ENCODE assay signal across 15 cellular contexts in genomic region chr17:80372456-80372855, GRCh38. TPM values are rescaled to one million over a fixed set of nuclear protein-coding genes. Genes with fewer than 3 reads are reported as not detected.
A peak's percentile ranks its signal among the peaks of the same experiment; 100 is the strongest.
DNase-seq lines count a peak whose midpoint lies in the region; TF ChIP-seq lines count a peak whose summit lies in the region.
"Had no signal": no experiment of that assay in that cellular context is flagged by ENCODE, and none has a peak within 500 bp of the region (broad histone marks: within the 10 kb centered on the region; RNA-seq: fewer than 3 reads in every experiment).

No MANE protein-coding gene starts in this region.

- POLR2A ChIA-PET in activated CD4-positive, alpha-beta memory T cell treated with anti-CD3 and anti-CD28 coated beads for 36 hours (lab: Charles Lee) = no interaction called here
- POLR2A ChIA-PET in activated CD4-positive, alpha-beta memory T cell treated with anti-CD3 and anti-CD28 coated beads, Interleukin-2, amount 10 ng/mL, durations not matched to agents 7 days and 5 days (lab: Charles Lee) = no interaction called here

- H3K36me3 ChIP-seq in spleen = peaks cover 19 to 100% (median 97%) of the 10 kb centered on the region in 6 donors

- intact Hi-C loops in activated CD4-positive, alpha-beta memory T cell treated with anti-CD3 and anti-CD28 coated beads for 36 hours (cut with micrococcal nuclease) = no loop called here
- intact Hi-C loops in spleen (cut with DNase I; ENCODE audit: low total_unique reads) = no loop called here

- no peaks in the 10 kb centered on the region for H3K9me3 Mint-ChIP-seq in activated CD4-positive, alpha-beta memory T cell treated with anti-CD3 and anti-CD28 coated beads for 36 hours
- H3K9me3 Mint-ChIP-seq in activated CD4-positive, alpha-beta memory T cell treated with anti-CD3 and anti-CD28 coated beads, Interleukin-2, amount 10 ng/mL, durations not matched to agents 7 days and 5 days = no peaks in the 10 kb centered on the region
- H3K9me3 Mint-ChIP-seq: CD4-positive, alpha-beta T cell; H9; IgD-negative memory B cell had no signal

- H3K27ac Mint-ChIP-seq in activated CD4-positive, alpha-beta memory T cell treated with anti-CD3 and anti-CD28 coated beads for 36 hours = peak overlapping the region; percentile 23
- H3K27ac Mint-ChIP-seq in activated CD4-positive, alpha-beta memory T cell treated with anti-CD3 and anti-CD28 coated beads, Interleukin-2, amount 10 ng/mL, durations not matched to agents 7 days and 5 days = no peak overlapping the region
- H3K27ac Mint-ChIP-seq: CD4-positive, alpha-beta T cell; H9 had no signal

- CTCF ChIA-PET in activated CD4-positive, alpha-beta memory T cell treated with anti-CD3 and anti-CD28 coated beads for 36 hours (lab: Charles Lee) = no interaction called here
- CTCF ChIA-PET in activated CD4-positive, alpha-beta memory T cell treated with anti-CD3 and anti-CD28 coated beads, Interleukin-2, amount 10 ng/mL, durations not matched to agents 7 days and 5 days (lab: Charles Lee) = no interaction called here

- H3K9me3 ChIP-seq in spleen = no peaks in the 10 kb centered on the region
- H3K9me3 ChIP-seq: A549, Caco-2 had no signal

- no peak overlapping the region for H3K27ac ChIP-seq in spleen
- H3K27ac ChIP-seq: 22Rv1, A549, C4-2B had no signal

- no peak for DNase-seq in activated CD4-positive, alpha-beta memory T cell treated with anti-CD3 and anti-CD28 coated beads for 36 hours
- DNase-seq in activated CD4-positive, alpha-beta memory T cell treated with anti-CD3 and anti-CD28 coated beads, Interleukin-2, amount 10 ng/mL, durations not matched to agents 7 days and 5 days = no peak
- DNase-seq in activated effector memory CD4-positive, alpha-beta T cell treated with anti-CD3 and anti-CD28 coated beads, Interleukin-2, amount 50 U/mL, for 16 hours = peak; percentile 60
- no peak for DNase-seq in activated effector memory CD4-positive, alpha-beta T cell treated with Interleukin-2 at 50 U/mL for 16 hours
- DNase-seq in spleen = peak; percentile 35
- no peak for DNase-seq in activated gamma-delta T cell (lab: John Stamatoyannopoulos, UW)
- DNase-seq in activated naive CD4-positive, alpha-beta T cell treated with Interleukin-2 at 50 U/mL for 16 hours = no peak
- DNase-seq: AML-193, Caco-2, H9 had no signal

- peaks cover 83% of the 10 kb centered on the region for H3K36me3 Mint-ChIP-seq in activated CD4-positive, alpha-beta memory T cell treated with anti-CD3 and anti-CD28 coated beads for 36 hours
- H3K36me3 Mint-ChIP-seq in activated CD4-positive, alpha-beta memory T cell treated with anti-CD3 and anti-CD28 coated beads, Interleukin-2, amount 10 ng/mL, durations not matched to agents 7 days and 5 days (ENCODE audit: low read depth) = peaks cover 93% of the 10 kb centered on the region

- H3K27me3 Mint-ChIP-seq in activated CD4-positive, alpha-beta memory T cell treated with anti-CD3 and anti-CD28 coated beads for 36 hours = no peaks in the 10 kb centered on the region
- H3K27me3 Mint-ChIP-seq in activated CD4-positive, alpha-beta memory T cell treated with anti-CD3 and anti-CD28 coated beads, Interleukin-2, amount 10 ng/mL, durations not matched to agents 7 days and 5 days = no peaks in the 10 kb centered on the region
- H3K27me3 Mint-ChIP-seq: CD4-positive, alpha-beta T cell; IgD-negative memory B cell had no signal

- no peak overlapping the region for H3K4me3 Mint-ChIP-seq in activated CD4-positive, alpha-beta memory T cell treated with anti-CD3 and anti-CD28 coated beads for 36 hours
- no peak overlapping the region for H3K4me3 Mint-ChIP-seq in activated CD4-positive, alpha-beta memory T cell treated with anti-CD3 and anti-CD28 coated beads, Interleukin-2, amount 10 ng/mL, durations not matched to agents 7 days and 5 days
- H3K4me3 Mint-ChIP-seq: CD4-positive, alpha-beta T cell; H9; IgD-negative memory B cell had no signal

- 90 to 94% (median 93%) methylated on average over 11 of the region's 11 CpGs for WGBS in spleen, 5 donors

- H3K4me1 ChIP-seq in spleen = peaks cover 0 to 10% (median 0%) of the 10 kb centered on the region in 6 donors
- H3K4me1 ChIP-seq: A549, Caco-2 had no signal

- no peaks in the 10 kb centered on the region for H3K27me3 ChIP-seq in spleen (replicated peaks in 1 of 7)

- H3K4me3 ChIP-seq in spleen = no peak overlapping the region
- H3K4me3 ChIP-seq: A549 had no signal

- no peak for TF ChIP-seq CTCF in spleen (IDR thresholded peaks at IDR 0.05 in 8 of 11, conservative IDR thresholded peaks at IDR 0.05 in 3 of 11)

- TF ChIP-seq POLR2A in spleen (IDR thresholded peaks at IDR 0.05) = no peak

- peaks cover 2% of the 10 kb centered on the region for H3K4me1 Mint-ChIP-seq in activated CD4-positive, alpha-beta memory T cell treated with anti-CD3 and anti-CD28 coated beads for 36 hours (ENCODE audit: low read depth)
- peaks cover 3% of the 10 kb centered on the region for H3K4me1 Mint-ChIP-seq in activated CD4-positive, alpha-beta memory T cell treated with anti-CD3 and anti-CD28 coated beads, Interleukin-2, amount 10 ng/mL, durations not matched to agents 7 days and 5 days
- H3K4me1 Mint-ChIP-seq: IgD-negative memory B cell had no signal

RNA-seq across cellular contexts. Expression of gene ENDOV, which starts 42.5 kb away (rescaled TPM):
- 10 to 100 TPM; 16.1 to 16.3 TPM for total RNA-seq in activated CD4-positive, alpha-beta memory T cell treated with anti-CD3 and anti-CD28 coated beads for 36 hours
- total RNA-seq in activated CD4-positive, alpha-beta memory T cell treated with anti-CD3 and anti-CD28 coated beads, Interleukin-2, amount 10 ng/mL, durations not matched to agents 7 days and 5 days = 10 to 100 TPM; 14.2 to 16.2 TPM
- 10 to 100 TPM; 20.3 to 47.4 (median 29.0) TPM for total RNA-seq in spleen
- polyA plus RNA-seq in spleen = 10 to 100 TPM in 2 of 3 donors, 1 to 10 TPM in 1; 9.7 to 22.2 (median 18.9) TPM

Comparison
In these comparisons a context has a peak if more than half of its experiments do, and no peak if none do; other contexts are left out.
1. DNase-seq: peak in activated effector memory CD4-positive, alpha-beta T cell treated with anti-CD3 and anti-CD28 coated beads, Interleukin-2, amount 50 U/mL, for 16 hours (single experiment) and spleen (single experiment); none in activated CD4-positive, alpha-beta memory T cell treated with anti-CD3 and anti-CD28 coated beads for 36 hours (single experiment), activated CD4-positive, alpha-beta memory T cell treated with anti-CD3 and anti-CD28 coated beads, Interleukin-2, amount 10 ng/mL, durations not matched to agents 7 days and 5 days (single experiment), activated effector memory CD4-positive, alpha-beta T cell treated with Interleukin-2 at 50 U/mL for 16 hours (single experiment), activated gamma-delta T cell (single experiment) and activated naive CD4-positive, alpha-beta T cell treated with Interleukin-2 at 50 U/mL for 16 hours (single experiment).